Comparison of ENCODE assay signal across 1 cellular context in genomic region chr9:14314424-14314928, GRCh38.
TF ChIP-seq lines count a peak whose summit lies in the region.

No MANE protein-coding gene starts in this region.

TF ChIP-seq in HEK293, 187 proteins besides CTCF, POLR2A, EP300 and RAD21 (continued from another document and continues in another):
- TF ChIP-seq ZNF658 (tag by site-specific recombination; IDR thresholded peaks at IDR 0.05) (no peak), ZNF202 (tag by site-specific recombination; IDR thresholded peaks at IDR 0.05; ENCODE audit: borderline replicate concordance) (no peak), ZNF596 (tag by site-specific recombination; IDR thresholded peaks at IDR 0.05) (peak; percentile 74; the same call in 1 of the 2 replicates), ZNF830 (tag by site-specific recombination; IDR thresholded peaks at IDR 0.05; ENCODE audit: low read depth) (no peak), ZNF138 (tag by site-specific recombination; IDR thresholded peaks at IDR 0.05; ENCODE audit: borderline replicate concordance) (no peak), ZBTB11 (tag by site-specific recombination; conservative IDR thresholded peaks at IDR 0.05; ENCODE audit: low read depth) (peak; percentile 74), SCRT1 (tag by site-specific recombination; IDR thresholded peaks at IDR 0.05; ENCODE audit: borderline replicate concordance) (no peak), ZNF629 (tag by site-specific recombination; IDR thresholded peaks at IDR 0.05) (no peak), ZNF112 (tag by site-specific recombination; IDR thresholded peaks at IDR 0.05) (no peak), ZNF174 (tag by site-specific recombination; IDR thresholded peaks at IDR 0.05) (no peak), ZXDB (tag by site-specific recombination; IDR thresholded peaks at IDR 0.05) (peak; percentile 42; the same call in 1 of the 2 replicates), PRDM10 (tag by site-specific recombination; IDR thresholded peaks at IDR 0.05) (peak; percentile 71; the same call in 1 of the 2 replicates), KLF16 (tag by site-specific recombination; IDR thresholded peaks at IDR 0.05) (peak; percentile 9; the same call in 1 of the 2 replicates), GFI1B (tag by site-specific recombination; IDR thresholded peaks at IDR 0.05) (no peak), ZNF600 (tag by site-specific recombination; IDR thresholded peaks at IDR 0.05) (peak; percentile 83; the same call in 1 of the 2 replicates), ZNF777 (tag by site-specific recombination; IDR thresholded peaks at IDR 0.05; ENCODE audit: borderline replicate concordance) (no peak), KLF8 (tag by site-specific recombination; IDR thresholded peaks at IDR 0.05) (0 out of 2 replicates have a peak, but pooled peaks have one; percentile 88), PRDM2 (tag by site-specific recombination; IDR thresholded peaks at IDR 0.05; ENCODE audit: borderline replicate concordance) (no peak), GLIS1 (tag by site-specific recombination; IDR thresholded peaks at IDR 0.05) (no peak), ZNF76 (tag by site-specific recombination; IDR thresholded peaks at IDR 0.05; ENCODE audit: borderline replicate concordance, low read depth) (no peak), ZNF362 (tag by site-specific recombination; IDR thresholded peaks at IDR 0.05) (no peak), ZNF223 (tag by site-specific recombination; IDR thresholded peaks at IDR 0.05) (no peak), ZNF449 (tag by site-specific recombination; IDR thresholded peaks at IDR 0.05) (no peak), ZNF48 (tag by site-specific recombination; IDR thresholded peaks at IDR 0.05) (no peak), FEZF1 (tag by site-specific recombination; IDR thresholded peaks at IDR 0.05) (no peak), YY1 (tag by site-specific recombination; IDR thresholded peaks at IDR 0.05) (no peak), ZNF19 (tag by site-specific recombination; IDR thresholded peaks at IDR 0.05; ENCODE audit: low read depth) (no peak), GLI2 (tag by site-specific recombination; IDR thresholded peaks at IDR 0.05; ENCODE audit: borderline replicate concordance, low read depth) (no peak), ZNF585B (tag by site-specific recombination; IDR thresholded peaks at IDR 0.05) (no peak), ZNF391 (tag by site-specific recombination; IDR thresholded peaks at IDR 0.05; ENCODE audit: borderline replicate concordance, low read depth) (no peak), RBAK (tag by site-specific recombination; IDR thresholded peaks at IDR 0.05) (no peak), ZBTB26 (tag by site-specific recombination; optimal IDR thresholded peaks at IDR 0.05) (no peak), ZBTB1 (tag by site-specific recombination; IDR thresholded peaks at IDR 0.05) (no peak), ZNF791 (tag by site-specific recombination; IDR thresholded peaks at IDR 0.05) (no peak), MEIS1 (CRISPR knock-in tag; IDR thresholded peaks at IDR 0.05; ENCODE audit: borderline replicate concordance) (no peak), ZNF394 (tag by site-specific recombination; IDR thresholded peaks at IDR 0.05; ENCODE audit: borderline replicate concordance) (peak; percentile 48; the same call in 1 of the 2 replicates), PBX3 (CRISPR knock-in tag; IDR thresholded peaks at IDR 0.05) (no peak), ZBTB17 (tag by site-specific recombination; IDR thresholded peaks at IDR 0.05) (peak; percentile 85), ZFHX2 (tag by site-specific recombination; conservative IDR thresholded peaks at IDR 0.05) (no peak; the same call in none of the 2 replicates), HOXD13 (CRISPR knock-in tag; IDR thresholded peaks at IDR 0.05; ENCODE audit: borderline replicate concordance) (peak; percentile 24; the same call in 1 of the 2 replicates), ZBTB48 (tag by site-specific recombination; IDR thresholded peaks at IDR 0.05) (no peak), KLF7 (tag by site-specific recombination; IDR thresholded peaks at IDR 0.05; ENCODE audit: borderline replicate concordance) (no peak), BCL6B (tag by site-specific recombination; IDR thresholded peaks at IDR 0.05) (no peak)
